ENCODE assay signal across 2 cellular contexts in genomic region chr9:41126746-41127145, GRCh38.
TF ChIP-seq lines count a peak whose summit lies in the region.

No MANE protein-coding gene starts in this region.

TF ChIP-seq in GM23338, 12 proteins besides CTCF, POLR2A, EP300 and RAD21:
- TF ChIP-seq EZH2phosphoT487 (IDR thresholded peaks at IDR 0.05; ENCODE audit: unreplicated experiment) (peak; percentile 80), EZH2 (IDR thresholded peaks at IDR 0.05; ENCODE audit: low read depth, unreplicated experiment) (peak; percentile 94)

TF ChIP-seq in H1, 55 proteins besides CTCF, POLR2A, EP300 and RAD21:
- TF ChIP-seq EZH2 (IDR thresholded peaks at IDR 0.05; ENCODE audit: low read depth, low read length, severe bottlenecking), result peak; percentile 52
- TF ChIP-seq SUZ12 (IDR thresholded peaks at IDR 0.05; ENCODE audit: low read length), result peak; percentile 44
